In the genomic region with DNA sequence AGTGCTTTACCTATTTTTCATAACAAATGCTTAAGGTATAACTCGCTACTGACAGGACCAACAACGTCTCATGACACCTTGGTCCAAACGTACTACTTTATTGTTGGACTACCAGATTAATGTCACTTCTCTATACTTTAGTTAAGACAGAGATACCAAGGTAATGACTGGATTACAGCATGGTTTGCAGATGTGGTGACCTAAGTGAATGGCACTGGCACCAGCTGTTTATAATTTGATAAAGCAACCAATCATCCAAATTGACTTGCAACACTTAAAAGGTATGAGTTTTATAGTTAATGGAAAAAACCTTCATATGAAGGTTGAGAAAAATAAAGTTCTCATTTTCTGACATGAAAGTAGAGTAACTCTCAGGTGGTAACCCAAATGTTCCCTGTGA, we compare ENCODE assay signal across 14 cellular contexts.
DNase-seq lines count a peak whose midpoint lies in the region; ATAC-seq and TF ChIP-seq lines count a peak whose summit lies in the region.
"Had no signal": no experiment of that assay in that cellular context is flagged by ENCODE, and none has a peak within 500 bp of the region (broad histone marks: within the 10 kb centered on the region; RNA-seq: fewer than 3 reads in every experiment).

No MANE protein-coding gene starts in this region.

- H3K4me3 ChIP-seq in AG10803 (ENCODE audit: low read length) = no peak overlapping the region
- H3K4me3 ChIP-seq in HFF-Myc (replicated peaks; ENCODE audit: low read depth, low read length) = no peak overlapping the region
- no peak overlapping the region for H3K4me3 ChIP-seq in fibroblast of mammary gland (ENCODE audit: control insufficient read depth, low read depth, low read length)
- H3K4me3 ChIP-seq: BLaER1, GM23338, HAP-1 had no signal

- peak; percentile 58 for DNase-seq in AG10803 (ENCODE audit: low read depth)
- DNase-seq in HFF-Myc (ENCODE audit: extremely low read depth, low read depth) = peak; percentile 5
- DNase-seq in fibroblast of mammary gland (ENCODE audit: low read depth) = peak; percentile 33
- no peak for DNase-seq in T-helper 2 cell
- DNase-seq: Caco-2; CD4-positive, CD25-positive, alpha-beta regulatory T cell; CD8-positive, alpha-beta T cell; DMS153; DND-41 had no signal

- TF ChIP-seq CTCF in AG10803 (conservative IDR thresholded peaks at IDR 0.05; ENCODE audit: low read length) (no peak), HFF-Myc (IDR thresholded peaks at IDR 0.05; ENCODE audit: low read depth, low read length, missing control alignments) (no peak), fibroblast of mammary gland (conservative IDR thresholded peaks at IDR 0.05; ENCODE audit: control insufficient read depth, insufficient read depth, low read depth, low read length) (no peak)

- no peak for ATAC-seq in HG03095 (IDR thresholded peaks at IDR 0.05; ENCODE audit: unreplicated experiment)
- ATAC-seq in GM18870 (IDR thresholded peaks at IDR 0.05; ENCODE audit: unreplicated experiment) = no peak
- ATAC-seq: CD8-positive, alpha-beta T cell; GM23338 had no signal

Comparison
In these comparisons a context has a peak if more than half of its experiments do, and no peak if none do; other contexts are left out.
1. DNase-seq: peak in AG10803 (single experiment), HFF-Myc (single experiment) and fibroblast of mammary gland (single experiment); none in T-helper 2 cell (0 of 5).